Comparison of ENCODE assay signal across 8 cellular contexts in genomic region chr6:41920921-41921711, GRCh38. TPM values are rescaled to one million over a fixed set of nuclear protein-coding genes. Genes with fewer than 3 reads are reported as not detected.
DNase-seq lines count a peak whose midpoint lies in the region; ATAC-seq lines count a peak whose summit lies in the region.

Gene BYSL, plus strand, starts transcription at chr6:41921499. Its CDS starts 64 bp downstream, at chr6:41921563.
Gene MED20, minus strand, starts transcription at chr6:41921139. Its CDS starts 121 bp downstream, at chr6:41921018.

- peak within 1 kb of the TSS; percentile 92 for H3K4me3 ChIP-seq in right cardiac atrium (ENCODE audit: low read length)
- peak within 1 kb of the TSS; percentile 52 to 90 for H3K4me3 ChIP-seq in aorta (ENCODE audit: low read length in 2 of 2)

- under 1% methylated on average over 55 of the region's 55 CpGs for WGBS in right cardiac atrium
- WGBS in aorta, 2 donors = 0% methylated on average over 55 of the region's 55 CpGs

- H3K27ac ChIP-seq in right cardiac atrium (ENCODE audit: low read length) (peak within 1 kb of the TSS; percentile 99), aorta (ENCODE audit: low read depth in 1 of 2, low read length in 2 of 2) (peak within 1 kb of the TSS; percentile 17 to 89)

- peak; percentile 83 to 96 for DNase-seq in NCI-H187 (lab: John Stamatoyannopoulos, UW)
- DNase-seq in T-helper 2 cell = peak; percentile 90 to 96 (median 92)
- peak; percentile 73 to 99 (median 94) for DNase-seq in anterior cingulate cortex (lab: John Stamatoyannopoulos, UW)
- DNase-seq in right cardiac atrium = peak; percentile 91 to 96 (median 96)
- DNase-seq in putamen (ENCODE audit: low spot score) = peak; percentile 96
- DNase-seq in aorta = peak; percentile 96 to 97

- ATAC-seq in GM18499 (IDR thresholded peaks at IDR 0.05; ENCODE audit: insufficient read depth, unreplicated experiment) (peak; percentile 83), HG02943 (IDR thresholded peaks at IDR 0.05; ENCODE audit: low read depth, unreplicated experiment) (peak; percentile 90), right cardiac atrium (peak; percentile 98), aorta (ENCODE audit: low FRiP score) (peak; percentile 98)

- H3K4me1 ChIP-seq in right cardiac atrium (ENCODE audit: control insufficient read depth, insufficient read depth, low read length) (no peaks in the 10 kb centered on the region), aorta (ENCODE audit: control insufficient read depth in 1 of 2, insufficient read depth in 2 of 2, low read length in 2 of 2) (peaks cover 0 to 7% of the 10 kb centered on the region in 2 donors)

- H3K9me3 ChIP-seq in right cardiac atrium (ENCODE audit: control insufficient read depth, low read length) (no peaks in the 10 kb centered on the region), aorta (ENCODE audit: control insufficient read depth, low read length) (no peaks in the 10 kb centered on the region)

- no peaks in the 10 kb centered on the region for H3K36me3 ChIP-seq in aorta (ENCODE audit: control insufficient read depth in 1 of 2, insufficient read depth in 2 of 2, low read length in 1 of 2)

- H3K27me3 ChIP-seq in right cardiac atrium (ENCODE audit: control insufficient read depth, insufficient read depth) = no peaks in the 10 kb centered on the region
- no peaks in the 10 kb centered on the region for H3K27me3 ChIP-seq in aorta (ENCODE audit: control insufficient read depth in 1 of 2, insufficient read depth in 2 of 2, low read length in 1 of 2)

- intact Hi-C loops in right cardiac atrium (cut with DNase I) = loop anchor here in 2 of 4 donors (5.0 to 10.0 kb wide), 2 partner anchors 126 to 136 kb away; partner anchors contain the start of genes PRICKLE4 (in 1 of the 2) and TOMM6 (in 1 of the 2)
- intact Hi-C loops in aorta (cut with DNase I) = loop anchor here (1.0 to 10.0 kb wide), 3 partner anchors 18 to 294 kb away; partner anchors contain the start of genes TOMM6 (in 2 of the 2) and MRPS10 (in 1 of the 2)

RNA-seq across cellular contexts. Expression of gene BYSL, which starts in this region (rescaled TPM):
- total RNA-seq in right cardiac atrium (10 to 100 TPM in 2 of 4 donors, 1 to 10 TPM in 2; 7.4 to 12.4 (median 9.5) TPM), aorta (10 to 100 TPM in 1 of 2 donors, 1 to 10 TPM in 1; 9.7 to 12.0 TPM)
- polyA plus RNA-seq in right cardiac atrium (6.5 TPM), aorta (1 to 10 TPM; 3.4 to 5.6 TPM)

RNA-seq across cellular contexts. Expression of gene MED20, which starts in this region (rescaled TPM):
- 10 to 100 TPM; 12.6 to 16.0 (median 14.1) TPM for total RNA-seq in right cardiac atrium
- 9.4 TPM for polyA plus RNA-seq in right cardiac atrium
- 10 to 100 TPM; 11.7 to 16.1 TPM for total RNA-seq in aorta
- polyA plus RNA-seq in aorta = 1 to 10 TPM; 6.1 to 7.5 TPM

Comparison
In these comparisons a context has a peak if more than half of its experiments do, and no peak if none do; other contexts are left out.
1. Peak in every context shown above with its lines: DNase-seq, ATAC-seq, H3K4me3 ChIP-seq and H3K27ac ChIP-seq.